ENCODE assay signal across 9 cellular contexts in genomic region chr1:161185732-161186311, GRCh38. TPM values are rescaled to one million over a fixed set of nuclear protein-coding genes. Genes with fewer than 3 reads are reported as not detected.
DNase-seq lines count a peak whose midpoint lies in the region; ATAC-seq, FAIRE-seq and TF ChIP-seq lines count a peak whose summit lies in the region.
"Had no signal": no experiment of that assay in that cellular context is flagged by ENCODE, and none has a peak within 500 bp of the region (broad histone marks: within the 10 kb centered on the region; RNA-seq: fewer than 3 reads in every experiment).

No MANE protein-coding gene starts in this region.

- no peak overlapping the region for H3K4me3 Mint-ChIP-seq in HFFc6

- no peaks in the 10 kb centered on the region for H3K36me3 Mint-ChIP-seq in HFFc6 (ENCODE audit: low read depth)

- ATAC-seq in gastroesophageal sphincter (peak; percentile 23), HG02970 (IDR thresholded peaks at IDR 0.05; ENCODE audit: low FRiP score, unreplicated experiment) (no peak)

- no peak overlapping the region for H2AFZ ChIP-seq in OCI-LY3 (ENCODE audit: low read depth, low read length)

- H3K9me3 Mint-ChIP-seq in HFFc6 = no peaks in the 10 kb centered on the region

- no peaks in the 10 kb centered on the region for H3K79me2 ChIP-seq in OCI-LY3 (ENCODE audit: low read length)

- peaks cover 38% of the 10 kb centered on the region for H3K4me1 Mint-ChIP-seq in HFFc6 (ENCODE audit: low read depth)

- intact Hi-C loops in thyroid gland (cut with DNase I) (no loop called here), prostate gland (cut with DNase I) (no loop called here)

- TF ChIP-seq CTCF in HFFc6 (IDR thresholded peaks at IDR 0.05) (no peak), OCI-LY3 (IDR thresholded peaks at IDR 0.05; ENCODE audit: low read depth, low read length) (no peak), gastroesophageal sphincter (IDR thresholded peaks at IDR 0.05) (no peak), thyroid gland (IDR thresholded peaks at IDR 0.05) (no peak), prostate gland (IDR thresholded peaks at IDR 0.05) (no peak)

- H3K9ac ChIP-seq in OCI-LY3 (ENCODE audit: low read length) = peak overlapping the region; percentile 84

- H3K4me1 ChIP-seq in OCI-LY3 (ENCODE audit: low read length) = peaks cover 66% of the 10 kb centered on the region
- H3K4me1 ChIP-seq in gastroesophageal sphincter = peaks cover 0 to 16% (median 0%) of the 10 kb centered on the region in 3 donors
- H3K4me1 ChIP-seq in thyroid gland = peaks cover 0 to 8% of the 10 kb centered on the region in 2 donors
- H3K4me1 ChIP-seq in prostate gland (replicated peaks) = no peaks in the 10 kb centered on the region

- peak overlapping the region; percentile 17 for H3K27ac Mint-ChIP-seq in HFFc6

- DNase-seq in GM12892 (ENCODE audit: insufficient read length) (no peak), HFFc6 (no peak), thyroid gland (no peak), cortex of kidney (lab: John Stamatoyannopoulos, UW) (no peak), prostate gland (ENCODE audit: low spot score) (no peak)

- no peak for TF ChIP-seq EP300 in gastroesophageal sphincter (IDR thresholded peaks at IDR 0.05)

- H3K4me3 ChIP-seq in OCI-LY3 (ENCODE audit: low read length) = peak overlapping the region; percentile 64
- H3K4me3 ChIP-seq in gastroesophageal sphincter = no peak overlapping the region
- H3K4me3 ChIP-seq in thyroid gland (replicated peaks in 1 of 3) = no peak overlapping the region
- no peak overlapping the region for H3K4me3 ChIP-seq in prostate gland
- H3K4me3 ChIP-seq: cardiac muscle cell had no signal

- H3K9me3 ChIP-seq in OCI-LY3 (ENCODE audit: insufficient read depth, low read length) (no peaks in the 10 kb centered on the region), gastroesophageal sphincter (no peaks in the 10 kb centered on the region), thyroid gland (no peaks in the 10 kb centered on the region), prostate gland (no peaks in the 10 kb centered on the region)

- TF ChIP-seq POLR2A in GM12892 (IDR thresholded peaks at IDR 0.05; ENCODE audit: low read depth, low read length) = 0 out of 2 replicates have a peak, but pooled peaks have one; percentile 15
- no peak for TF ChIP-seq POLR2A in gastroesophageal sphincter (IDR thresholded peaks at IDR 0.05)
- TF ChIP-seq POLR2A in thyroid gland (IDR thresholded peaks at IDR 0.05) = no peak
- TF ChIP-seq POLR2A in prostate gland (IDR thresholded peaks at IDR 0.05) = no peak

- H3K36me3 ChIP-seq in OCI-LY3 (replicated peaks; ENCODE audit: low read depth, low read length) (no peaks in the 10 kb centered on the region), gastroesophageal sphincter (peaks cover 0 to 2% of the 10 kb centered on the region in 2 donors), thyroid gland (no peaks in the 10 kb centered on the region), prostate gland (no peaks in the 10 kb centered on the region)
- H3K36me3 ChIP-seq: cardiac muscle cell had no signal

- FAIRE-seq in GM12892 (lab: Jason Lieb, UNC) = no peak

- no peaks in the 10 kb centered on the region for H4K20me1 ChIP-seq in OCI-LY3 (ENCODE audit: insufficient read depth, low read length)

- WGBS in gastroesophageal sphincter (ENCODE audit: low coverage in 1 of 2), 2 donors = 23 to 56% methylated on average over 1 to 2 of the region's 2 CpGs
- 42 to 54% methylated on average over 2 of the region's 2 CpGs for WGBS in thyroid gland, 2 donors
- 61% methylated on average over 2 of the region's 2 CpGs for WGBS in prostate gland

- peak overlapping the region; percentile 96 for H3K27ac ChIP-seq in OCI-LY3 (ENCODE audit: low read length)
- peak overlapping the region in 3 of 4 donors; percentile 55 to 78 (median 72) for H3K27ac ChIP-seq in gastroesophageal sphincter
- peak overlapping the region in 2 of 3 donors; percentile 54 to 79 for H3K27ac ChIP-seq in thyroid gland
- no peak overlapping the region for H3K27ac ChIP-seq in prostate gland
- H3K27ac ChIP-seq: cardiac muscle cell had no signal

- no peaks in the 10 kb centered on the region for H3K27me3 ChIP-seq in OCI-LY3 (ENCODE audit: low read depth, low read length)
- peaks cover 2% of the 10 kb centered on the region for H3K27me3 ChIP-seq in gastroesophageal sphincter
- no peaks in the 10 kb centered on the region for H3K27me3 ChIP-seq in thyroid gland
- no peaks in the 10 kb centered on the region for H3K27me3 ChIP-seq in prostate gland (replicated peaks; ENCODE audit: insufficient read depth)
- H3K27me3 ChIP-seq: cardiac muscle cell had no signal

- H3K4me2 ChIP-seq in OCI-LY3 (ENCODE audit: low read length) = peak overlapping the region; percentile 90

- H3K27me3 Mint-ChIP-seq in HFFc6 (ENCODE audit: insufficient read depth) = no peaks in the 10 kb centered on the region; the same call in 1 of the 2 replicates

RNA-seq across cellular contexts. Expression of gene B4GALT3, which starts 8.5 kb away (rescaled TPM):
- polyA plus RNA-seq in GM12892 (2012; ENCODE audit: missing spikeins) = 15.7 TPM
- 10 to 100 TPM; 31.0 to 38.2 (median 35.4) TPM for total RNA-seq in HFFc6 (2021; fragmentation: NEBNext Ultra II Directional; extraction: Animal tissue kit (Norgen Biotek cat#: 25700))
- total RNA-seq in gastroesophageal sphincter = 10 to 100 TPM; 14.8 to 26.4 (median 19.5) TPM
- total RNA-seq in thyroid gland = 10 to 100 TPM; 24.1 to 34.0 (median 29.2) TPM
- 10 to 100 TPM; 38.2 to 68.7 TPM for total RNA-seq in prostate gland

RNA-seq across cellular contexts. Expression of gene ADAMTS4, which starts 13.0 kb away (rescaled TPM):
- 0.06 TPM for polyA plus RNA-seq in GM12892 (2012; ENCODE audit: missing spikeins)
- total RNA-seq in HFFc6 (2021; fragmentation: NEBNext Ultra II Directional; extraction: Animal tissue kit (Norgen Biotek cat#: 25700)) = 1 to 10 TPM; 3.4 to 8.3 (median 6.5) TPM
- total RNA-seq in gastroesophageal sphincter = 10 to 100 TPM in 1 of 4 donors, 1 to 10 TPM in 3; 3.7 to 60.6 (median 6.7) TPM
- total RNA-seq in thyroid gland = 10 to 100 TPM in 1 of 4 donors, 1 to 10 TPM in 3; 4.6 to 24.4 (median 9.4) TPM
- total RNA-seq in prostate gland = 1 to 10 TPM in 1 of 2 donors, under 1 TPM in 1; 0.55 to 3.4 TPM

RNA-seq across cellular contexts. Expression of gene NDUFS2, which starts 16.3 kb away (rescaled TPM):
- 101 TPM for polyA plus RNA-seq in GM12892 (2012; ENCODE audit: missing spikeins)
- total RNA-seq in HFFc6 (2021; fragmentation: NEBNext Ultra II Directional; extraction: Animal tissue kit (Norgen Biotek cat#: 25700)) = 10 to 100 TPM; 81.5 to 90.8 (median 85.8) TPM
- 100 to 1,000 TPM in 2 of 4 donors, 10 to 100 TPM in 2; 93.4 to 121 (median 100) TPM for total RNA-seq in gastroesophageal sphincter
- total RNA-seq in thyroid gland = 100 to 1,000 TPM in 2 of 4 donors, 10 to 100 TPM in 2; 75.4 to 122 (median 99.9) TPM
- 100 to 1,000 TPM; 108 to 111 TPM for total RNA-seq in prostate gland

RNA-seq across cellular contexts. Expression of gene PPOX, which starts 19.6 kb away (rescaled TPM):
- 22.5 TPM for polyA plus RNA-seq in GM12892 (2012; ENCODE audit: missing spikeins)
- 10 to 100 TPM; 11.8 to 15.2 (median 13.5) TPM for total RNA-seq in HFFc6 (2021; fragmentation: NEBNext Ultra II Directional; extraction: Animal tissue kit (Norgen Biotek cat#: 25700))
- 10 to 100 TPM; 10.5 to 27.4 (median 17.6) TPM for total RNA-seq in gastroesophageal sphincter
- total RNA-seq in thyroid gland = 10 to 100 TPM; 12.6 to 30.0 (median 21.8) TPM
- total RNA-seq in prostate gland = 10 to 100 TPM; 13.8 to 42.6 TPM

RNA-seq across cellular contexts. Expression of gene USP21, which starts 26.5 kb away (rescaled TPM):
- 13.5 TPM for polyA plus RNA-seq in GM12892 (2012; ENCODE audit: missing spikeins)
- 10 to 100 TPM; 16.6 to 18.9 (median 17.2) TPM for total RNA-seq in HFFc6 (2021; fragmentation: NEBNext Ultra II Directional; extraction: Animal tissue kit (Norgen Biotek cat#: 25700))
- total RNA-seq in gastroesophageal sphincter = 10 to 100 TPM in 3 of 4 donors, 1 to 10 TPM in 1; 10.0 to 27.6 (median 14.7) TPM
- 10 to 100 TPM; 21.2 to 27.6 (median 23.0) TPM for total RNA-seq in thyroid gland
- 10 to 100 TPM; 28.1 to 32.1 TPM for total RNA-seq in prostate gland

Comparison
In these comparisons a context has a peak if more than half of its experiments do, and no peak if none do; other contexts are left out.
1. H3K27ac ChIP-seq: peak in OCI-LY3 (single experiment), gastroesophageal sphincter (3 of 4) and thyroid gland (2 of 3); none in prostate gland (0 of 2).